Comparison of ENCODE assay signal across 29 cellular contexts in the genomic region with DNA sequence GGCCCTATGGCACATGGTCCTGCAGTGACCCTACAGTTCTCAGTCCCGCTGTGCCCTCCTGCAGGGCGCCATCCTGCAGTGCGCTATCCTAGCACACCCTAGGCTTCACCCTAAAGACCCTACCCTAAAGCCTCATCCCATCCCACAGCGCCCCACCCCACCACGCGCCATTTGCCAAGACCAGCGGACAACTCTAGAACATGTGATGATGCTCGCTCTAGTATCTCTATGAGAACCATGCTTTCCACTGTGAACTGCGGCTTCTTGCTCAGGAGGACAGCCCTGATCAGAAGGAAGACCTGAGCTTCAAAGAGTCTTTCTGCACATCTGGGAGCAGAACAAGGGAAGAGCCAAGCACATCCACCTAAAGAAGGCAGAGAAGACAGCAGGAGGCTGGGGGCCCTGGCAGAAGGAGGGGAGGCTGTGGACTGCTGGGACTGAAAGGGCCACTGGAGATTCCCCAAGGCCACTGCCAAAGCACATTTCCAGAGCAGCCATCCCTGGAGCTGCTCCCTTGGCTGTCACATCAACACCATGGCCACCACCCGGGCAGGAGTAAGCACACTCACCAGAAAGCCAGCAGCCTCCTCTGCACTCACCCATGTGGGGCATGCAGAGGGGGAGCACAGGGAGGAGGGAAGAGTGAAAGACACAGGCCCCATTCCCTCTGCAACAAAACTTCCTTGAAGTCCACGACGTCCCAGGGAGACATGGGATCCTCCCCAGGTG.
DNase-seq lines count a peak whose midpoint lies in the region; ATAC-seq, FAIRE-seq and TF ChIP-seq lines count a peak whose summit lies in the region.
"Had no signal": no experiment of that assay in that cellular context is flagged by ENCODE, and none has a peak within 500 bp of the region (broad histone marks: within the 10 kb centered on the region; RNA-seq: fewer than 3 reads in every experiment).

No MANE protein-coding gene starts in this region.

- no peak for FAIRE-seq in frontal cortex (lab: Jason Lieb, UNC)
- FAIRE-seq: endometrium, GM12878 had no signal

- H3K4me1 Mint-ChIP-seq in nephron = peaks cover 57% of the 10 kb centered on the region
- peaks cover 26% of the 10 kb centered on the region for H3K4me1 Mint-ChIP-seq in stimulated activated memory B cell treated with anti-CD40 and anti-IgM and Interleukin-4, amounts not matched to agents 10 μg/mL and 1 μg/mL and 100 μg/mL, for 72 hours
- H3K4me1 Mint-ChIP-seq: T-helper 17 cell had no signal

- H3K27ac ChIP-seq in coronary artery = peak overlapping the region in 1 of 2 donors; percentile 41
- H3K27ac ChIP-seq: dorsolateral prefrontal cortex, esophagus muscularis mucosa, foreskin keratinocyte had no signal

- peak overlapping the region in 2 of 3 experiments; percentile 3 to 4 for H3K27ac Mint-ChIP-seq in nephron
- peak overlapping the region; percentile 1 for H3K27ac Mint-ChIP-seq in stimulated activated memory B cell treated with anti-CD40 and anti-IgM and Interleukin-4, amounts not matched to agents 10 μg/mL and 1 μg/mL and 100 μg/mL, for 72 hours
- H3K27ac Mint-ChIP-seq: T-helper 17 cell had no signal

- no peak for TF ChIP-seq CTCF in coronary artery (IDR thresholded peaks at IDR 0.05)
- TF ChIP-seq CTCF in nephron (IDR thresholded peaks at IDR 0.05; ENCODE audit: unreplicated experiment in 3 of 3) = no peak

- H3K4me3 Mint-ChIP-seq in nephron = no peak overlapping the region
- no peak overlapping the region for H3K4me3 Mint-ChIP-seq in stimulated activated memory B cell treated with anti-CD40 and anti-IgM and Interleukin-4, amounts not matched to agents 10 μg/mL and 1 μg/mL and 100 μg/mL, for 72 hours
- H3K4me3 Mint-ChIP-seq: brain, T-helper 17 cell had no signal

- H3K36me3 Mint-ChIP-seq in nephron (ENCODE audit: low read depth) = peaks cover 4% of the 10 kb centered on the region
- peaks cover 6% of the 10 kb centered on the region for H3K36me3 Mint-ChIP-seq in stimulated activated memory B cell treated with anti-CD40 and anti-IgM and Interleukin-4, amounts not matched to agents 10 μg/mL and 1 μg/mL and 100 μg/mL, for 72 hours
- H3K36me3 Mint-ChIP-seq: brain had no signal

- no peaks in the 10 kb centered on the region for H3K9me3 Mint-ChIP-seq in nephron
- no peaks in the 10 kb centered on the region for H3K9me3 Mint-ChIP-seq in stimulated activated memory B cell treated with anti-CD40 and anti-IgM and Interleukin-4, amounts not matched to agents 10 μg/mL and 1 μg/mL and 100 μg/mL, for 72 hours
- H3K9me3 Mint-ChIP-seq: brain had no signal

- no peak overlapping the region for H3K4me3 ChIP-seq in coronary artery
- H3K4me3 ChIP-seq: dorsolateral prefrontal cortex, esophagus muscularis mucosa, GM12878, smooth muscle cell, thyroid gland had no signal

- DNase-seq in LHCN-M2 (ENCODE audit: low read depth) (peak; percentile 25), coronary artery (ENCODE audit: low spot score) (peak; percentile 70), NCI-H69 (lab: John Stamatoyannopoulos, UW) (no peak), frontal cortex (ENCODE audit: low spot score in 2 of 2) (no peak), NCI-H1092 (lab: John Stamatoyannopoulos, UW) (no peak)
- DNase-seq: activated CD4-positive, alpha-beta T cell treated with anti-CD3 and anti-CD28 coated beads, Interleukin-2, amount 50 U/mL, for 4 hours; activated T-cell treated with anti-CD3 and anti-CD28 coated beads, Interleukin-2, amount 50 U/mL, for 48 hours; DMS153; dorsolateral prefrontal cortex; foreskin keratinocyte; GOT3; mammary epithelial cell; NCI-H1436; NCI-H2081 treated with DMSO at 0.1 percent for 48 hours; NCI-H2227 treated with DMSO at 0.1 percent for 48 hours; NCI-H526 treated with DMSO at 0.1 percent for 48 hours; PC-3; SK-N-SH; stimulated activated naive CD8-positive, alpha-beta T cell treated with anti-CD3 and anti-CD28 coated beads, Interleukin-15, Interleukin-2, amounts not matched to agents 100 U/mL and 50 U/mL, for 24 hours; T-helper 17 cell had no signal

- ATAC-seq in stimulated activated memory B cell treated with anti-CD40 and anti-IgM and Interleukin-4, amounts not matched to agents 10 μg/mL and 1 μg/mL and 100 μg/mL, for 72 hours = no peak
- ATAC-seq: foreskin keratinocyte; GM12878; PC-3; Right ventricle myocardium inferior; stimulated activated naive CD8-positive, alpha-beta T cell treated with anti-CD3 and anti-CD28 coated beads, Interleukin-15, Interleukin-2, amounts not matched to agents 100 U/mL and 50 U/mL, for 24 hours; T-helper 17 cell had no signal

- H3K27me3 Mint-ChIP-seq in nephron (ENCODE audit: low read depth) = no peaks in the 10 kb centered on the region
- H3K27me3 Mint-ChIP-seq in stimulated activated memory B cell treated with anti-CD40 and anti-IgM and Interleukin-4, amounts not matched to agents 10 μg/mL and 1 μg/mL and 100 μg/mL, for 72 hours = no peaks in the 10 kb centered on the region

Comparison
In these comparisons a context has a peak if more than half of its experiments do, and no peak if none do; other contexts are left out.
1. DNase-seq: peak in LHCN-M2 (single experiment) and coronary artery (single experiment); none in NCI-H69 (single experiment), frontal cortex (0 of 2) and NCI-H1092 (single experiment).